In the genomic region with DNA sequence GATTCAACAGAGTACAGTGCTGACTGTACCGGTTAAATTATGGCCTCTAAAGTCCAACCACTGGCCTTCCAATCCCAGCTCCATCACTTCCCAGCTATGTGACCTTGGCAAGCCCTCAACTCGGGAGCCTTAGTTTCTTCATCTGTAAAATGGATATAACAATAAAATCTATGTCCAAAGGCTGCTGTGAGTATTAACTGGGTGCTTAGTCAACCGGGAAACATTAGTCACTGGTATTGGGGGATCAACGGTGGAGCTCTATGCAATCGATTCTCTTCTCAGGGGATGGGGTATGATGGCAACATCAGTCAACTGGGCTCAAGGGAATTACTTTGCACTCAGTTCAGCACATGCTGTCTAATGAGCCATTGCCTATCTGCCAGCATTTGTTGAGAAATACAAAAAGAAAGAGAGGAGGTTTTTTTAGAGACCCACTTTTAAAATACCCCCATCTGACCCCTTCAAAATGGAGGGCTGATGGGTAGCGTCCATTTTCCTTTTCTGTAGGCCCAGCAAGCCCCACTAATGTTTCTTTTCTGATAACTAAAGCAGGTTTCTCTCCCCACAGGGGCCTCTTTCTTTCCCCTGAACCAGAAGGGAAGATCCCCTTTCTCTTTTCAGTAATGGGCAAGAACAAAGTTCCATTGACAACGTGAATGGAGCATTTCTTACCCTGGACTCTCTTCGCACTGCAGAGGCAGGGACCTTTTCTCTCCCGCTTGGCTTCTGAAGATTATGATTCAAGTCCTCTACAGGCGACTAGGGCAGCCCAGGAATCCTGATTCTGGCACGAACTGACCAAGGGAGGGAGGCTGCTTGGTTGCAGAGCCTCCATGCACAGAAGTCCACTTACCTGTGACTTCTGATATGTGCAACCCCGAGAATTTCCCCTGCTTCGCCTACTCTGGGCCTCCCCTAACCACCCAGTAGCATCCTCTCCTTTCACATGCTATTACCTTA, we compare ENCODE assay signal across 9 cellular contexts. TPM values are rescaled to one million over a fixed set of nuclear protein-coding genes. Genes with fewer than 3 reads are reported as not detected.
DNase-seq lines count a peak whose midpoint lies in the region; ATAC-seq, FAIRE-seq and TF ChIP-seq lines count a peak whose summit lies in the region.
"Had no signal": no experiment of that assay in that cellular context is flagged by ENCODE, and none has a peak within 500 bp of the region (broad histone marks: within the 10 kb centered on the region; RNA-seq: fewer than 3 reads in every experiment).

No MANE protein-coding gene starts in this region.

- no peaks in the 10 kb centered on the region for H3K9me3 Mint-ChIP-seq in activated naive CD4-positive, alpha-beta T cell treated with anti-CD3 and anti-CD28 coated beads, Interleukin-2, amount 10 ng/mL, durations not matched to agents 7 days and 5 days
- H3K9me3 Mint-ChIP-seq in activated CD8-positive, alpha-beta T cell treated with anti-CD3 and anti-CD28 coated beads for 36 hours, result no peaks in the 10 kb centered on the region
- H3K9me3 Mint-ChIP-seq in stimulated activated memory B cell treated with anti-CD40 and anti-IgM and Interleukin-4, amounts not matched to agents 10 μg/mL and 1 μg/mL and 100 μg/mL, for 72 hours, result no peaks in the 10 kb centered on the region
- H3K9me3 Mint-ChIP-seq: endodermal cell had no signal

- no peaks in the 10 kb centered on the region for H3K27me3 Mint-ChIP-seq in activated naive CD4-positive, alpha-beta T cell treated with anti-CD3 and anti-CD28 coated beads, Interleukin-2, amount 10 ng/mL, durations not matched to agents 7 days and 5 days
- H3K27me3 Mint-ChIP-seq in activated CD8-positive, alpha-beta T cell treated with anti-CD3 and anti-CD28 coated beads for 36 hours, result no peaks in the 10 kb centered on the region
- H3K27me3 Mint-ChIP-seq in stimulated activated memory B cell treated with anti-CD40 and anti-IgM and Interleukin-4, amounts not matched to agents 10 μg/mL and 1 μg/mL and 100 μg/mL, for 72 hours, result no peaks in the 10 kb centered on the region

- TF ChIP-seq CTCF in activated CD8-positive, alpha-beta T cell treated with anti-CD3 and anti-CD28 coated beads for 36 hours (IDR thresholded peaks at IDR 0.05), result no peak

- ATAC-seq in HG02763 (IDR thresholded peaks at IDR 0.05; ENCODE audit: unreplicated experiment), result peak; percentile 33
- peak; percentile 19 for ATAC-seq in activated CD8-positive, alpha-beta T cell treated with anti-CD3 and anti-CD28 coated beads for 36 hours
- ATAC-seq in stimulated activated memory B cell treated with anti-CD40 and anti-IgM and Interleukin-4, amounts not matched to agents 10 μg/mL and 1 μg/mL and 100 μg/mL, for 72 hours, result peak; percentile 56

- POLR2A ChIA-PET in activated CD8-positive, alpha-beta T cell treated with anti-CD3 and anti-CD28 coated beads for 36 hours (lab: Charles Lee), result interaction anchor here (0.9 to 1.6 kb wide), 8 partner anchors 8 to 89 kb away, joined by 3 to 10 read pairs (median 4); no protein-coding TSS in a partner anchor

- H3K4me3 Mint-ChIP-seq in activated naive CD4-positive, alpha-beta T cell treated with anti-CD3 and anti-CD28 coated beads, Interleukin-2, amount 10 ng/mL, durations not matched to agents 7 days and 5 days, result no peak overlapping the region
- peak overlapping the region; percentile 57 for H3K4me3 Mint-ChIP-seq in activated CD8-positive, alpha-beta T cell treated with anti-CD3 and anti-CD28 coated beads for 36 hours
- peak overlapping the region; percentile 49 for H3K4me3 Mint-ChIP-seq in stimulated activated memory B cell treated with anti-CD40 and anti-IgM and Interleukin-4, amounts not matched to agents 10 μg/mL and 1 μg/mL and 100 μg/mL, for 72 hours
- H3K4me3 Mint-ChIP-seq: endodermal cell had no signal

- peaks cover 91% of the 10 kb centered on the region for H3K4me1 Mint-ChIP-seq in activated naive CD4-positive, alpha-beta T cell treated with anti-CD3 and anti-CD28 coated beads, Interleukin-2, amount 10 ng/mL, durations not matched to agents 7 days and 5 days
- H3K4me1 Mint-ChIP-seq in activated CD8-positive, alpha-beta T cell treated with anti-CD3 and anti-CD28 coated beads for 36 hours (ENCODE audit: low read depth), result peaks cover 90% of the 10 kb centered on the region
- H3K4me1 Mint-ChIP-seq in stimulated activated memory B cell treated with anti-CD40 and anti-IgM and Interleukin-4, amounts not matched to agents 10 μg/mL and 1 μg/mL and 100 μg/mL, for 72 hours, result peaks cover 67% of the 10 kb centered on the region

- no peak for FAIRE-seq in urothelium cell line (lab: Jason Lieb, UNC)

- H3K27ac Mint-ChIP-seq in activated naive CD4-positive, alpha-beta T cell treated with anti-CD3 and anti-CD28 coated beads, Interleukin-2, amount 10 ng/mL, durations not matched to agents 7 days and 5 days, result peak overlapping the region; percentile 89
- peak overlapping the region; percentile 98 for H3K27ac Mint-ChIP-seq in activated CD8-positive, alpha-beta T cell treated with anti-CD3 and anti-CD28 coated beads for 36 hours
- peak overlapping the region; percentile 90 for H3K27ac Mint-ChIP-seq in stimulated activated memory B cell treated with anti-CD40 and anti-IgM and Interleukin-4, amounts not matched to agents 10 μg/mL and 1 μg/mL and 100 μg/mL, for 72 hours
- H3K27ac Mint-ChIP-seq: endodermal cell had no signal

- no peaks in the 10 kb centered on the region for H3K36me3 Mint-ChIP-seq in activated naive CD4-positive, alpha-beta T cell treated with anti-CD3 and anti-CD28 coated beads, Interleukin-2, amount 10 ng/mL, durations not matched to agents 7 days and 5 days
- peaks cover 3% of the 10 kb centered on the region for H3K36me3 Mint-ChIP-seq in activated CD8-positive, alpha-beta T cell treated with anti-CD3 and anti-CD28 coated beads for 36 hours (ENCODE audit: low read depth)
- H3K36me3 Mint-ChIP-seq in stimulated activated memory B cell treated with anti-CD40 and anti-IgM and Interleukin-4, amounts not matched to agents 10 μg/mL and 1 μg/mL and 100 μg/mL, for 72 hours, result no peaks in the 10 kb centered on the region

- intact Hi-C loops in activated CD8-positive, alpha-beta T cell treated with anti-CD3 and anti-CD28 coated beads for 36 hours (cut with micrococcal nuclease), result loop anchor here (5.0 kb wide), 1 partner anchor 136 kb away; a partner anchor contains a TSS

- DNase-seq in activated naive CD4-positive, alpha-beta T cell treated with anti-CD3 and anti-CD28 coated beads, Interleukin-2, amount 10 ng/mL, durations not matched to agents 7 days and 5 days, result no peak
- no peak for DNase-seq in activated naive CD4-positive, alpha-beta T cell (lab: John Stamatoyannopoulos, UW)
- peak; percentile 62 for DNase-seq in activated CD8-positive, alpha-beta T cell treated with anti-CD3 and anti-CD28 coated beads for 36 hours
- DNase-seq in NCI-H2196 (lab: John Stamatoyannopoulos, UW; ENCODE audit: unreplicated experiment) (no peak), NCI-H345 treated with DMSO at 0.1 percent for 48 hours (lab: John Stamatoyannopoulos, UW; ENCODE audit: unreplicated experiment) (no peak), urothelium cell line (ENCODE audit: low spot score) (no peak)
- DNase-seq: endodermal cell had no signal

- CTCF ChIA-PET in activated naive CD4-positive, alpha-beta T cell treated with anti-CD3 and anti-CD28 coated beads, Interleukin-2, amount 10 ng/mL, durations not matched to agents 7 days and 5 days (lab: Charles Lee), result interaction anchor here (0.7 to 2.4 kb wide), 3 partner anchors 8 to 12 kb away, joined by 3 to 13 read pairs (median 6); no protein-coding TSS in a partner anchor
- CTCF ChIA-PET in activated CD8-positive, alpha-beta T cell treated with anti-CD3 and anti-CD28 coated beads for 36 hours (lab: Charles Lee), result interaction anchor here (0.9 to 2.4 kb wide), 4 partner anchors 8 to 58 kb away, joined by 3 to 10 read pairs (median 4); no protein-coding TSS in a partner anchor

RNA-seq across cellular contexts. Expression of a gene that starts 8.7 kb away (rescaled TPM):
- 100 to 1,000 TPM; 117 to 119 TPM for total RNA-seq in activated CD8-positive, alpha-beta T cell treated with anti-CD3 and anti-CD28 coated beads for 36 hours
